ENCODE assay signal across 1 cellular context in the genomic region with DNA sequence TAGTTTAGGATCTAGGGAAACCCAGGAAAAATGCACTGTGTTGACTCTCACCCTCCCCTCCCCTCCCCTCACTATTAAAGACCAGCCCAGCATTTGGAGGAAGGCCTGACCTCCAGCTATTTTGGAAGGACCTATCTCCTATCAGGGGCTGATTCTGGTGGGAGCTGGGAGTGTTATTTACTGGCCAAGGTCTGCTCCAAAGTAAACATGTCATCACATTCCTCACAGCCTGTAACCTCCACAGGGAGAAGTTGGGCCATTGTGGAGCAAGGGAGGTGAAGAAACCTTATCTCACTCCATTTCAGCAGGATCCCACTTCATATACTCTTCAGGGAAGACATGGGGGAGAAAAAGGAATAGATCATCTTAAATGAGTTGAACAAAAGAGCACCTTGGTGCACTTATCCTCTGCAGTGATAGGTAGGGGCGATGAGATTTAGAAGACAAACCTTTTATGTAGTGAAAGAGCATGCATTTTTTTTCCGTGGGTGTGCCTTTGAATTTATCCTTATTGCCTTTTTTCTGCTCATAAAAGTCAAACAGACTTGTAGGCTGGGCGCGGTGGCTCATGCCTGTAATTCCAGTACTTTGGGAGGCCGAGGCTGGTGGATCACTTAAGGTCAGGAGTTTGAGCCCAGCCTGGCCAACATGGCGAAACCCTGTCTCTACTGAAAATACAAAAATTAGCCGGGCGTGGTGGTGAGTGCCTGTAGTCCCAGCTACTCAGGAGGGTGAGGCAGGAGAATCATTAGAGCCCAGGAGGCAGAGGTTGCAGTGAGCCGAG.
TF ChIP-seq lines count a peak whose summit lies in the region.

No MANE protein-coding gene starts in this region.

TF ChIP-seq in HepG2, 621 proteins besides CTCF, POLR2A, EP300 and RAD21 (continued from another document and continues in another):
- TF ChIP-seq ZSCAN5A (CRISPR knock-in tag; IDR thresholded peaks at IDR 0.05; ENCODE audit: borderline replicate concordance) (no peak), HNRNPL (IDR thresholded peaks at IDR 0.05; ENCODE audit: low read depth, low read length) (no peak), NR3C1 (CRISPR knock-in tag; IDR thresholded peaks at IDR 0.05) (no peak), BORCS8-MEF2B (CRISPR knock-in tag; IDR thresholded peaks at IDR 0.05) (no peak), TRIM24 (CRISPR knock-in tag; IDR thresholded peaks at IDR 0.05) (no peak), AGO1 (IDR thresholded peaks at IDR 0.05; ENCODE audit: low read depth, low read length, poor library complexity, severe bottlenecking) (no peak), ZZZ3 (CRISPR knock-in tag; IDR thresholded peaks at IDR 0.05; ENCODE audit: borderline replicate concordance) (no peak), SPEN (CRISPR knock-in tag; IDR thresholded peaks at IDR 0.05; ENCODE audit: low read depth) (no peak), CBX5 (CRISPR knock-in tag; IDR thresholded peaks at IDR 0.05; ENCODE audit: borderline replicate concordance) (no peak), ZKSCAN1 (IDR thresholded peaks at IDR 0.05; ENCODE audit: low read length) (no peak), AGO2 (optimal IDR thresholded peaks at IDR 0.05; ENCODE audit: low read depth, low read length) (no peak), KLF16 (CRISPR knock-in tag; IDR thresholded peaks at IDR 0.05) (no peak), ZNF496 (CRISPR knock-in tag; IDR thresholded peaks at IDR 0.05; ENCODE audit: insufficient replicate concordance) (no peak), NFATC3 (CRISPR knock-in tag; IDR thresholded peaks at IDR 0.05) (no peak), HOXD1 (CRISPR knock-in tag; IDR thresholded peaks at IDR 0.05) (no peak), ZNF761 (CRISPR knock-in tag; conservative IDR thresholded peaks at IDR 0.05) (peak; percentile 76; the same call in 1 of the 2 replicates), ZNF350 (CRISPR knock-in tag; IDR thresholded peaks at IDR 0.05; ENCODE audit: borderline replicate concordance, low read depth) (no peak), TSC22D2 (CRISPR knock-in tag; IDR thresholded peaks at IDR 0.05; ENCODE audit: borderline replicate concordance) (no peak), DR1 (CRISPR knock-in tag; IDR thresholded peaks at IDR 0.05) (no peak), ZNF879 (CRISPR knock-in tag; IDR thresholded peaks at IDR 0.05) (no peak), ZNF432 (CRISPR knock-in tag; IDR thresholded peaks at IDR 0.05; ENCODE audit: borderline replicate concordance) (no peak), ZBTB10 (CRISPR knock-in tag; IDR thresholded peaks at IDR 0.05; ENCODE audit: borderline replicate concordance) (no peak), THAP11 (CRISPR knock-in tag; IDR thresholded peaks at IDR 0.05) (0 out of 2 replicates have a peak, but pooled peaks have one; percentile 28), ZNF317 (CRISPR knock-in tag; IDR thresholded peaks at IDR 0.05) (0 out of 2 replicates have a peak, but pooled peaks have one; percentile 29), MTF1 (CRISPR knock-in tag; IDR thresholded peaks at IDR 0.05) (no peak), ATF7 (IDR thresholded peaks at IDR 0.05) (no peak), ATF7 (CRISPR knock-in tag; IDR thresholded peaks at IDR 0.05) (no peak), ZNF577 (CRISPR knock-in tag; IDR thresholded peaks at IDR 0.05; ENCODE audit: borderline replicate concordance, low read depth) (no peak), PAXIP1 (CRISPR knock-in tag; conservative IDR thresholded peaks at IDR 0.05) (peak; percentile 95), GFI1 (CRISPR knock-in tag; IDR thresholded peaks at IDR 0.05; ENCODE audit: borderline replicate concordance) (no peak; the same call in 1 of the 2 replicates), CHD2 (IDR thresholded peaks at IDR 0.05; ENCODE audit: low read depth, low read length) (no peak), ZNF503 (CRISPR knock-in tag; IDR thresholded peaks at IDR 0.05) (peak; percentile 57; the same call in 1 of the 2 replicates), NPAS2 (CRISPR knock-in tag; IDR thresholded peaks at IDR 0.05; ENCODE audit: borderline replicate concordance) (no peak), NR2F2 (IDR thresholded peaks at IDR 0.05; ENCODE audit: borderline replicate concordance, low read depth) (peak; percentile 69; the same call in 1 of the 2 replicates)
- TF ChIP-seq, protein P1, sequence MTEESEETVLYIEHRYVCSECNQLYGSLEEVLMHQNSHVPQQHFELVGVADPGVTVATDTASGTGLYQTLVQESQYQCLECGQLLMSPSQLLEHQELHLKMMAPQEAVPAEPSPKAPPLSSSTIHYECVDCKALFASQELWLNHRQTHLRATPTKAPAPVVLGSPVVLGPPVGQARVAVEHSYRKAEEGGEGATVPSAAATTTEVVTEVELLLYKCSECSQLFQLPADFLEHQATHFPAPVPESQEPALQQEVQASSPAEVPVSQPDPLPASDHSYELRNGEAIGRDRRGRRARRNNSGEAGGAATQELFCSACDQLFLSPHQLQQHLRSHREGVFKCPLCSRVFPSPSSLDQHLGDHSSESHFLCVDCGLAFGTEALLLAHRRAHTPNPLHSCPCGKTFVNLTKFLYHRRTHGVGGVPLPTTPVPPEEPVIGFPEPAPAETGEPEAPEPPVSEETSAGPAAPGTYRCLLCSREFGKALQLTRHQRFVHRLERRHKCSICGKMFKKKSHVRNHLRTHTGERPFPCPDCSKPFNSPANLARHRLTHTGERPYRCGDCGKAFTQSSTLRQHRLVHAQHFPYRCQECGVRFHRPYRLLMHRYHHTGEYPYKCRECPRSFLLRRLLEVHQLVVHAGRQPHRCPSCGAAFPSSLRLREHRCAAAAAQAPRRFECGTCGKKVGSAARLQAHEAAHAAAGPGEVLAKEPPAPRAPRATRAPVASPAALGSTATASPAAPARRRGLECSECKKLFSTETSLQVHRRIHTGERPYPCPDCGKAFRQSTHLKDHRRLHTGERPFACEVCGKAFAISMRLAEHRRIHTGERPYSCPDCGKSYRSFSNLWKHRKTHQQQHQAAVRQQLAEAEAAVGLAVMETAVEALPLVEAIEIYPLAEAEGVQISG (CRISPR knock-in tag; IDR thresholded peaks at IDR 0.05), result peak; percentile 45; the same call in 1 of the 2 replicates
- TF ChIP-seq, protein P2, sequence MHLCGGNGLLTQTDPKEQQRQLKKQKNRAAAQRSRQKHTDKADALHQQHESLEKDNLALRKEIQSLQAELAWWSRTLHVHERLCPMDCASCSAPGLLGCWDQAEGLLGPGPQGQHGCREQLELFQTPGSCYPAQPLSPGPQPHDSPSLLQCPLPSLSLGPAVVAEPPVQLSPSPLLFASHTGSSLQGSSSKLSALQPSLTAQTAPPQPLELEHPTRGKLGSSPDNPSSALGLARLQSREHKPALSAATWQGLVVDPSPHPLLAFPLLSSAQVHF (CRISPR knock-in tag; IDR thresholded peaks at IDR 0.05), result no peak
- TF ChIP-seq, protein P3, sequence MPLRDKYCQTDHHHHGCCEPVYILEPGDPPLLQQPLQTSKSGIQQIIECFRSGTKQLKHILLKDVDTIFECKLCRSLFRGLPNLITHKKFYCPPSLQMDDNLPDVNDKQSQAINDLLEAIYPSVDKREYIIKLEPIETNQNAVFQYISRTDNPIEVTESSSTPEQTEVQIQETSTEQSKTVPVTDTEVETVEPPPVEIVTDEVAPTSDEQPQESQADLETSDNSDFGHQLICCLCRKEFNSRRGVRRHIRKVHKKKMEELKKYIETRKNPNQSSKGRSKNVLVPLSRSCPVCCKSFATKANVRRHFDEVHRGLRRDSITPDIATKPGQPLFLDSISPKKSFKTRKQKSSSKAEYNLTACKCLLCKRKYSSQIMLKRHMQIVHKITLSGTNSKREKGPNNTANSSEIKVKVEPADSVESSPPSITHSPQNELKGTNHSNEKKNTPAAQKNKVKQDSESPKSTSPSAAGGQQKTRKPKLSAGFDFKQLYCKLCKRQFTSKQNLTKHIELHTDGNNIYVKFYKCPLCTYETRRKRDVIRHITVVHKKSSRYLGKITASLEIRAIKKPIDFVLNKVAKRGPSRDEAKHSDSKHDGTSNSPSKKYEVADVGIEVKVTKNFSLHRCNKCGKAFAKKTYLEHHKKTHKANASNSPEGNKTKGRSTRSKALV (CRISPR knock-in tag; IDR thresholded peaks at IDR 0.05), result no peak
- TF ChIP-seq, protein P4, sequence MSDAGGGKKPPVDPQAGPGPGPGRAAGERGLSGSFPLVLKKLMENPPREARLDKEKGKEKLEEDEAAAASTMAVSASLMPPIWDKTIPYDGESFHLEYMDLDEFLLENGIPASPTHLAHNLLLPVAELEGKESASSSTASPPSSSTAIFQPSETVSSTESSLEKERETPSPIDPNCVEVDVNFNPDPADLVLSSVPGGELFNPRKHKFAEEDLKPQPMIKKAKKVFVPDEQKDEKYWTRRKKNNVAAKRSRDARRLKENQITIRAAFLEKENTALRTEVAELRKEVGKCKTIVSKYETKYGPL (CRISPR knock-in tag; IDR thresholded peaks at IDR 0.05), result no peak
- TF ChIP-seq, protein P5, sequence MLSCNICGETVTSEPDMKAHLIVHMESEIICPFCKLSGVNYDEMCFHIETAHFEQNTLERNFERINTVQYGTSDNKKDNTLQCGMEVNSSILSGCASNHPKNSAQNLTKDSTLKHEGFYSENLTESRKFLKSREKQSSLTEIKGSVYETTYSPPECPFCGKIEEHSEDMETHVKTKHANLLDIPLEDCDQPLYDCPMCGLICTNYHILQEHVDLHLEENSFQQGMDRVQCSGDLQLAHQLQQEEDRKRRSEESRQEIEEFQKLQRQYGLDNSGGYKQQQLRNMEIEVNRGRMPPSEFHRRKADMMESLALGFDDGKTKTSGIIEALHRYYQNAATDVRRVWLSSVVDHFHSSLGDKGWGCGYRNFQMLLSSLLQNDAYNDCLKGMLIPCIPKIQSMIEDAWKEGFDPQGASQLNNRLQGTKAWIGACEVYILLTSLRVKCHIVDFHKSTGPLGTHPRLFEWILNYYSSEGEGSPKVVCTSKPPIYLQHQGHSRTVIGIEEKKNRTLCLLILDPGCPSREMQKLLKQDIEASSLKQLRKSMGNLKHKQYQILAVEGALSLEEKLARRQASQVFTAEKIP (CRISPR knock-in tag; IDR thresholded peaks at IDR 0.05; ENCODE audit: borderline replicate concordance), result no peak
